In genomic region chr7:135775230-135775629, GRCh38 we compare ENCODE assay signal across 18 cellular contexts. TPM values are rescaled to one million over a fixed set of nuclear protein-coding genes. Genes with fewer than 3 reads are reported as not detected.
DNase-seq lines count a peak whose midpoint lies in the region; ATAC-seq and TF ChIP-seq lines count a peak whose summit lies in the region.
"Had no signal": no experiment of that assay in that cellular context is flagged by ENCODE, and none has a peak within 500 bp of the region (broad histone marks: within the 10 kb centered on the region; RNA-seq: fewer than 3 reads in every experiment).

No MANE protein-coding gene starts in this region.

- peak; percentile 60 for DNase-seq in fibroblast of villous mesenchyme (ENCODE audit: low read depth)
- peak; percentile 20 for DNase-seq in iris pigment epithelial cell (ENCODE audit: low read depth)
- no peak for DNase-seq in thyroid gland
- DNase-seq in midbrain (lab: John Stamatoyannopoulos, UW), result no peak
- no peak for DNase-seq in psoas muscle
- DNase-seq: AML-193; CD4-positive, CD25-positive, alpha-beta regulatory T cell; NCI-H1048; NCI-H2107; NCI-H345 had no signal

- H3K4me1 ChIP-seq in thyroid gland, result peaks cover 16 to 17% of the 10 kb centered on the region in 2 donors
- H3K4me1 ChIP-seq in psoas muscle, result peaks cover 4% of the 10 kb centered on the region

- H3K4me3 ChIP-seq in fibroblast of villous mesenchyme (ENCODE audit: low read depth, low read length) (no peak overlapping the region), thyroid gland (replicated peaks in 1 of 3) (no peak overlapping the region), psoas muscle (no peak overlapping the region)
- H3K4me3 ChIP-seq: A549, GM12878, HAP-1 had no signal

- intact Hi-C loops in thyroid gland (cut with DNase I) (no loop called here), psoas muscle (cut with DNase I) (no loop called here)

- no peak for TF ChIP-seq POLR2A in thyroid gland (IDR thresholded peaks at IDR 0.05)

- 99 to 100% methylated on average over 2 of the region's 2 CpGs for WGBS in thyroid gland, 2 donors
- 96 to 100% (median 97%) methylated on average over 2 of the region's 2 CpGs for WGBS in psoas muscle, 3 donors

- no peak for ATAC-seq in HG02973 (IDR thresholded peaks at IDR 0.05; ENCODE audit: unreplicated experiment)
- ATAC-seq in psoas muscle, result no peak
- ATAC-seq: GM12878 had no signal

- H3K36me3 ChIP-seq in thyroid gland (no peaks in the 10 kb centered on the region), psoas muscle (ENCODE audit: insufficient read depth in 1 of 2, low read depth in 1 of 2) (no peaks in the 10 kb centered on the region)
- H3K36me3 ChIP-seq: HAP-1 had no signal

- TF ChIP-seq CTCF in C4-2B (conservative IDR thresholded peaks at IDR 0.05), result no peak
- TF ChIP-seq CTCF in VCaP (conservative IDR thresholded peaks at IDR 0.05), result no peak
- TF ChIP-seq CTCF in fibroblast of villous mesenchyme (IDR thresholded peaks at IDR 0.05; ENCODE audit: insufficient read depth, low read depth, low read length), result no peak
- no peak for TF ChIP-seq CTCF in thyroid gland (IDR thresholded peaks at IDR 0.05)
- no peak for TF ChIP-seq CTCF in psoas muscle (IDR thresholded peaks at IDR 0.05)

- no peaks in the 10 kb centered on the region for H3K9me3 ChIP-seq in thyroid gland
- peaks cover 10% of the 10 kb centered on the region for H3K9me3 ChIP-seq in psoas muscle
- H3K9me3 ChIP-seq: HAP-1 had no signal

- no peaks in the 10 kb centered on the region for H3K27me3 ChIP-seq in thyroid gland
- H3K27me3 ChIP-seq in psoas muscle (ENCODE audit: insufficient read depth in 3 of 3, low read length in 2 of 3), result no peaks in the 10 kb centered on the region

- peak overlapping the region; percentile 79 for H3K27ac ChIP-seq in C4-2B
- H3K27ac ChIP-seq in VCaP, result peak overlapping the region; percentile 97
- H3K27ac ChIP-seq in thyroid gland, result no peak overlapping the region
- no peak overlapping the region for H3K27ac ChIP-seq in psoas muscle
- H3K27ac ChIP-seq: A549 had no signal

RNA-seq across cellular contexts. Expression of gene FAM180A, which starts 26.6 kb away (rescaled TPM):
- total RNA-seq in fibroblast of villous mesenchyme, result 2.9 and 3.0 TPM in 2 replicates
- total RNA-seq in thyroid gland, result 1 to 10 TPM; 2.7 to 5.0 (median 3.5) TPM
- total RNA-seq in psoas muscle, result 1 to 10 TPM in 1 of 4 donors, under 1 TPM in 1, not detected in 2; 0.42 to 1.8 TPM
- polyA plus RNA-seq in psoas muscle, result under 1 TPM; 0.07 to 0.13 (median 0.12) TPM
- total RNA-seq: CD4-positive, CD25-positive, alpha-beta regulatory T cell; G401; GM12878; HT1080 had no signal
- polyA plus RNA-seq: A549; CD4-positive, CD25-positive, alpha-beta regulatory T cell; GM12878 had no signal

RNA-seq across cellular contexts. Expression of gene SLC13A4, which starts 47.2 kb away (rescaled TPM):
- 0.32 TPM in 1 of 2 replicates, not detected in the other for total RNA-seq in fibroblast of villous mesenchyme
- total RNA-seq in thyroid gland, result under 1 TPM in 1 of 4 donors, not detected in 3; 0.20 TPM
- total RNA-seq in psoas muscle, result not detected
- polyA plus RNA-seq in psoas muscle, result under 1 TPM; 0.01 to 0.08 (median 0.03) TPM
- total RNA-seq: CD4-positive, CD25-positive, alpha-beta regulatory T cell; GM12878; HT1080 had no signal
- polyA plus RNA-seq: A549 had no signal

Comparison
In these comparisons a context has a peak if more than half of its experiments do, and no peak if none do; other contexts are left out.
1. H3K27ac ChIP-seq: peak in C4-2B (single experiment) and VCaP (single experiment); none in thyroid gland (0 of 3) and psoas muscle (single experiment).
2. DNase-seq: peak in fibroblast of villous mesenchyme (single experiment) and iris pigment epithelial cell (single experiment); none in thyroid gland (0 of 2), midbrain (single experiment) and psoas muscle (0 of 2).